12 cellular contexts compared by ENCODE assay signal in the genomic region with DNA sequence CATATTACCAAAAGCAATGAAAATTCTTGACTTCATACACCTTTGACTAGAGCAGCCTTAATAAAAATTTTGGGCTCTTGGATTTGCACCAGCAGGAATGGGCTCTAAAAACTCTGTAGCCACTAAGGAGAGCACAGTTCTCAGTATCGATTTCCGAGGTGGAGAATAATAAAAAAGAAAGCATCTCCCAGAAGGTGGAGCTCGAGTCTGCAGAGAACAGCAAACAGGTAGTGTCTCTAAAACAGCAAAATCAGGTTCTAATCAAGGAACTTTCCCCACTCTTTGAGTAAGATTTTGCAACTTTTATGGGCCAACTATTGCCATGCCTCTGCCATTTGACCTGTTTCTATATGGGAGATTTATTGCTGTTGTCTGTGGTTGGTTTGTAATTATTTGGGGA.
A peak's percentile ranks its signal among the peaks of the same experiment; 100 is the strongest.
DNase-seq lines count a peak whose midpoint lies in the region; ATAC-seq, FAIRE-seq and TF ChIP-seq lines count a peak whose summit lies in the region.
"Had no signal": no experiment of that assay in that cellular context is flagged by ENCODE, and none has a peak within 500 bp of the region (broad histone marks: within the 10 kb centered on the region; RNA-seq: fewer than 3 reads in every experiment).

No MANE protein-coding gene starts in this region.

- no peak overlapping the region for H3K4ac ChIP-seq in neuronal stem cell (ENCODE audit: low read length)

- no peak overlapping the region for H2BK12ac ChIP-seq in neuronal stem cell (ENCODE audit: low read length)

- H3F3A ChIP-seq in PC-3 (ENCODE audit: low read length, unreplicated experiment) = no peaks in the 10 kb centered on the region

- H3K27ac ChIP-seq in PC-3 (ENCODE audit: low read length) (no peak overlapping the region), neuronal stem cell (replicated peaks; ENCODE audit: low read length) (no peak overlapping the region)
- H3K27ac ChIP-seq in CD8-positive, alpha-beta T cell (ENCODE audit: low read depth, low read length) = no peak overlapping the region
- H3K27ac ChIP-seq: parathyroid adenoma had no signal

- H3K4me1 Mint-ChIP-seq in CD8-positive, alpha-beta T cell (ENCODE audit: low read depth) = no peaks in the 10 kb centered on the region
- H3K4me1 Mint-ChIP-seq: activated B cell treated with CpG ODN at 0.5 μM for 24 hours had no signal

- H3K14ac ChIP-seq in neuronal stem cell (ENCODE audit: low read length) = no peak overlapping the region

- H3K4me2 ChIP-seq in PC-3 (ENCODE audit: low read length) (no peak overlapping the region), neuronal stem cell (ENCODE audit: insufficient read depth, low read length, poor library complexity, severe bottlenecking) (no peak overlapping the region)

- H3K9me2 ChIP-seq in PC-3 (replicated peaks; ENCODE audit: low read length) = no peaks in the 10 kb centered on the region

- CTCF ChIA-PET in AG04449 (lab: Yijun Ruan, JAX) (interaction anchor here (0.6 to 1.8 kb wide), 5 partner anchors 20 to 1394 kb away, joined by 3 to 4 read pairs (median 3); no protein-coding TSS in a partner anchor), PC-3 (lab: Charles Lee) (interaction anchor here (0.6 kb wide), 1 partner anchor 1394 kb away, joined by 4 read pairs; no protein-coding TSS in a partner anchor)
- CTCF ChIA-PET in CD8-positive, alpha-beta T cell (lab: Charles Lee) = no interaction called here

- no peak overlapping the region for H3K9ac ChIP-seq in PC-3 (ENCODE audit: low read length)
- no peak overlapping the region for H3K9ac ChIP-seq in neuronal stem cell (ENCODE audit: low read depth, low read length, poor library complexity)
- H3K9ac ChIP-seq: parathyroid adenoma had no signal

- H3K18ac ChIP-seq in neuronal stem cell (ENCODE audit: low read length) = no peak overlapping the region

- TF ChIP-seq CTCF in AG04449 (IDR thresholded peaks at IDR 0.05; ENCODE audit: insufficient read depth, low read length, missing control alignments) (peak; percentile 13), PC-3 (conservative IDR thresholded peaks at IDR 0.05; ENCODE audit: low read depth, low read length) (peak; percentile 56), fibroblast of the aortic adventitia (IDR thresholded peaks at IDR 0.05; ENCODE audit: insufficient read depth, low read length) (peak; percentile 47)
- no peak for TF ChIP-seq CTCF in CD8-positive, alpha-beta T cell (IDR thresholded peaks at IDR 0.05)

- ATAC-seq in PC-3 = peak; percentile 38; the same call in 1 of the 2 replicates
- ATAC-seq in CD8-positive, alpha-beta T cell = no peak
- no peak for ATAC-seq in GM21786 (IDR thresholded peaks at IDR 0.05; ENCODE audit: unreplicated experiment)

- no peak overlapping the region for H3K4me3 Mint-ChIP-seq in CD8-positive, alpha-beta T cell
- H3K4me3 Mint-ChIP-seq: activated B cell treated with CpG ODN at 0.5 μM for 24 hours had no signal

- DNase-seq in AG04449 (ENCODE audit: low read depth, low spot score) = no peak
- DNase-seq in H54 (ENCODE audit: insufficient read length, low spot score) = no peak
- DNase-seq in PC-3 = peak; percentile 40
- DNase-seq in fibroblast of the aortic adventitia (ENCODE audit: low read depth) = peak; percentile 47
- DNase-seq in neuronal stem cell (ENCODE audit: low spot score) = no peak
- no peak for DNase-seq in CD8-positive, alpha-beta T cell
- no peak for DNase-seq in anterior cingulate cortex (lab: John Stamatoyannopoulos, UW)
- DNase-seq: activated B cell treated with CpG ODN at 0.5 μM for 24 hours, NCI-H1417 treated with DMSO at 0.1 percent for 48 hours had no signal

- FAIRE-seq in H54 (lab: Jason Lieb, UNC) = peak; percentile 89

- H2BK5ac ChIP-seq in neuronal stem cell (ENCODE audit: low read length) = no peak overlapping the region

- no peak overlapping the region for H2AFZ ChIP-seq in PC-3 (ENCODE audit: low read length)
- H2AFZ ChIP-seq in neuronal stem cell (ENCODE audit: low read length) = no peak overlapping the region
- H2AFZ ChIP-seq: parathyroid adenoma had no signal

- no peaks in the 10 kb centered on the region for H3K27me3 ChIP-seq in PC-3 (ENCODE audit: low read length)
- no peaks in the 10 kb centered on the region for H3K27me3 ChIP-seq in neuronal stem cell (ENCODE audit: control insufficient read depth in 3 of 3, insufficient read depth in 3 of 3, low read depth in 1 of 3, low read length in 3 of 3)
- no peaks in the 10 kb centered on the region for H3K27me3 ChIP-seq in CD8-positive, alpha-beta T cell (ENCODE audit: insufficient read depth, low read length)

- peaks cover 6% of the 10 kb centered on the region for H3K9me3 Mint-ChIP-seq in CD8-positive, alpha-beta T cell

- H2AK5ac ChIP-seq in neuronal stem cell (ENCODE audit: low read depth, low read length) = no peak overlapping the region

- POLR2A ChIA-PET in AG04449 (lab: Yijun Ruan, JAX) (no interaction called here), PC-3 (lab: Charles Lee; ENCODE audit: unreplicated experiment) (no interaction called here)
- POLR2A ChIA-PET in CD8-positive, alpha-beta T cell (lab: Charles Lee) = no interaction called here

- H4K91ac ChIP-seq in neuronal stem cell (ENCODE audit: low read depth, low read length, poor library complexity) = no peak overlapping the region

- no peak overlapping the region for H3K23ac ChIP-seq in neuronal stem cell (ENCODE audit: low read depth, low read length, poor library complexity)

- H3K36me3 Mint-ChIP-seq in CD8-positive, alpha-beta T cell = no peaks in the 10 kb centered on the region

- H3K9me3 ChIP-seq in PC-3 (ENCODE audit: low read length) (no peaks in the 10 kb centered on the region), neuronal stem cell (replicated peaks in 1 of 2; ENCODE audit: control insufficient read depth in 2 of 2, insufficient read depth in 1 of 2, low read depth in 1 of 2, low read length in 2 of 2) (no peaks in the 10 kb centered on the region)
- no peaks in the 10 kb centered on the region for H3K9me3 ChIP-seq in CD8-positive, alpha-beta T cell (ENCODE audit: low read length)

- no peak overlapping the region for H3K4me3 ChIP-seq in AG04449 (ENCODE audit: low read depth, low read length)
- no peak overlapping the region for H3K4me3 ChIP-seq in PC-3 (ENCODE audit: low read length)
- H3K4me3 ChIP-seq in fibroblast of the aortic adventitia (ENCODE audit: low read depth, low read length) = no peak overlapping the region
- H3K4me3 ChIP-seq in neuronal stem cell (ENCODE audit: low read length in 2 of 2) = no peak overlapping the region
- no peak overlapping the region for H3K4me3 ChIP-seq in CD8-positive, alpha-beta T cell (ENCODE audit: low read depth, low read length)
- H3K4me3 ChIP-seq: lung had no signal

- no peaks in the 10 kb centered on the region for H3K4me1 ChIP-seq in PC-3 (ENCODE audit: insufficient read depth, low read length)
- no peaks in the 10 kb centered on the region for H3K4me1 ChIP-seq in neuronal stem cell (ENCODE audit: control insufficient read depth in 2 of 2, insufficient read depth in 1 of 2, low read depth in 1 of 2, low read length in 2 of 2)
- no peaks in the 10 kb centered on the region for H3K4me1 ChIP-seq in CD8-positive, alpha-beta T cell (ENCODE audit: insufficient read depth, low read length)
- H3K4me1 ChIP-seq: parathyroid adenoma had no signal

- no peak overlapping the region for H2BK120ac ChIP-seq in neuronal stem cell (ENCODE audit: low read depth, low read length)

- no peaks in the 10 kb centered on the region for H3K36me3 ChIP-seq in PC-3 (ENCODE audit: low read depth, low read length)
- H3K36me3 ChIP-seq in neuronal stem cell (replicated peaks in 1 of 2; ENCODE audit: control insufficient read depth in 2 of 2, insufficient read depth in 2 of 2, low read length in 2 of 2) = no peaks in the 10 kb centered on the region
- H3K36me3 ChIP-seq in CD8-positive, alpha-beta T cell (ENCODE audit: insufficient read depth, low read length) = no peaks in the 10 kb centered on the region

- no peak overlapping the region for H3K27ac Mint-ChIP-seq in CD8-positive, alpha-beta T cell
- H3K27ac Mint-ChIP-seq: activated B cell treated with CpG ODN at 0.5 μM for 24 hours had no signal

- H3K79me2 ChIP-seq in PC-3 (ENCODE audit: low read length) = no peaks in the 10 kb centered on the region
- H3K79me2 ChIP-seq: parathyroid adenoma had no signal

- H3K27me3 Mint-ChIP-seq in CD8-positive, alpha-beta T cell (ENCODE audit: low read depth) = no peaks in the 10 kb centered on the region
- H3K27me3 Mint-ChIP-seq: activated B cell treated with CpG ODN at 0.5 μM for 24 hours had no signal

- no TSS peak for BruUV-seq in PC-3 (replicated peaks; lab: Mats Ljungman, UMichigan)

- TF ChIP-seq POLR2A in H54 (IDR thresholded peaks at IDR 0.05; ENCODE audit: low read depth, low read length) = no peak

- WGBS in neuronal stem cell (ENCODE audit: extremely low coverage in 2 of 2, insufficient read length in 2 of 2, insufficient replicate concordance in 1 of 2), 2 donors = no CpG with 5 or more reads among the region's 3 CpGs

- no peak overlapping the region for H4K8ac ChIP-seq in neuronal stem cell (ENCODE audit: low read depth, low read length)

- intact Hi-C loops in PC-3 (cut with micrococcal nuclease) = loop anchor here (1.0 kb wide), 1 partner anchor 260 kb away; no protein-coding TSS in a partner anchor
- intact Hi-C loops in CD8-positive, alpha-beta T cell (cut with DNase I, micrococcal nuclease) = no loop called here

- H4K20me1 ChIP-seq in PC-3 (ENCODE audit: low read length) = no peaks in the 10 kb centered on the region

- no peak overlapping the region for H2BK15ac ChIP-seq in neuronal stem cell (ENCODE audit: low read length)

- H3K79me1 ChIP-seq in neuronal stem cell (ENCODE audit: low read depth, low read length) = no peaks in the 10 kb centered on the region

Comparison
In these comparisons a context has a peak if more than half of its experiments do, and no peak if none do; other contexts are left out.
1. DNase-seq: peak in PC-3 (single experiment) and fibroblast of the aortic adventitia (single experiment); none in AG04449 (single experiment), H54 (single experiment), neuronal stem cell (single experiment), CD8-positive, alpha-beta T cell (0 of 7) and anterior cingulate cortex (0 of 58).